In genomic region chr7:379456-380225, GRCh38 we compare ENCODE assay signal across 8 cellular contexts.
DNase-seq lines count a peak whose midpoint lies in the region; ATAC-seq, FAIRE-seq and TF ChIP-seq lines count a peak whose summit lies in the region.

No MANE protein-coding gene starts in this region.

- peaks cover 18 to 43% (median 25%) of the 10 kb centered on the region in 4 donors for H3K4me1 Mint-ChIP-seq in CD4-positive, alpha-beta memory T cell
- no peaks in the 10 kb centered on the region for H3K4me1 Mint-ChIP-seq in HFFc6 (ENCODE audit: low read depth)

- peak overlapping the region; percentile 99 for H2BK12ac ChIP-seq in neuronal stem cell (ENCODE audit: low read length)

- H3K9me3 ChIP-seq in CD4-positive, alpha-beta memory T cell (ENCODE audit: control insufficient read depth in 1 of 2, low read length in 2 of 2) = no peaks in the 10 kb centered on the region
- H3K9me3 ChIP-seq in neuronal stem cell (replicated peaks in 1 of 2; ENCODE audit: control insufficient read depth in 2 of 2, insufficient read depth in 1 of 2, low read depth in 1 of 2, low read length in 2 of 2) = peaks cover 0 to 3% of the 10 kb centered on the region in 2 donors

- POLR2A ChIA-PET in CD4-positive, alpha-beta memory T cell (lab: Charles Lee; ENCODE audit: partially characterized antibody) = interaction anchor here (2.8 kb wide), 1 partner anchor 28 kb away, joined by 13 read pairs; no protein-coding TSS in a partner anchor

- peak overlapping the region; percentile 46 for H4K91ac ChIP-seq in neuronal stem cell (ENCODE audit: low read depth, low read length, poor library complexity)

- ATAC-seq in Right ventricle myocardium superior (ENCODE audit: poor library complexity) = no peak

- H3K27me3 Mint-ChIP-seq in CD4-positive, alpha-beta memory T cell = peaks cover 0 to 1% of the 10 kb centered on the region in 2 donors
- H3K27me3 Mint-ChIP-seq in HFFc6 (ENCODE audit: insufficient read depth) = peaks cover 20% of the 10 kb centered on the region

- H3K4ac ChIP-seq in neuronal stem cell (ENCODE audit: low read length) = peak overlapping the region; percentile 98

- intact Hi-C loops in CD4-positive, alpha-beta memory T cell (cut with micrococcal nuclease) = no loop called here
- intact Hi-C loops in Right ventricle myocardium superior (cut with DNase I) = no loop called here

- peak overlapping the region; percentile 89 for H3K23ac ChIP-seq in neuronal stem cell (ENCODE audit: low read depth, low read length, poor library complexity)

- peak overlapping the region; percentile 82 for H2AFZ ChIP-seq in neuronal stem cell (ENCODE audit: low read length)

- H2AK5ac ChIP-seq in neuronal stem cell (ENCODE audit: low read depth, low read length) = peak overlapping the region; percentile 99

- peak overlapping the region; percentile 60 for H3K9ac ChIP-seq in neuronal stem cell (ENCODE audit: low read depth, low read length, poor library complexity)

- H3K18ac ChIP-seq in neuronal stem cell (ENCODE audit: low read length) = peak overlapping the region; percentile 98

- peaks cover 2% of the 10 kb centered on the region for H3K79me1 ChIP-seq in neuronal stem cell (ENCODE audit: low read depth, low read length)

- peak overlapping the region; percentile 100 for H2BK15ac ChIP-seq in neuronal stem cell (ENCODE audit: low read length)

- H2BK5ac ChIP-seq in neuronal stem cell (ENCODE audit: low read length) = peak overlapping the region; percentile 59

- H4K8ac ChIP-seq in neuronal stem cell (ENCODE audit: low read depth, low read length) = peak overlapping the region; percentile 65

- H3K4me2 ChIP-seq in neuronal stem cell (ENCODE audit: insufficient read depth, low read length, poor library complexity, severe bottlenecking) = peak overlapping the region; percentile 91

- peak overlapping the region in 6 of 8 donors; percentile 43 to 81 (median 69) for H3K4me3 Mint-ChIP-seq in CD4-positive, alpha-beta memory T cell
- no peak overlapping the region; the same call in 1 of the 2 replicates for H3K4me3 Mint-ChIP-seq in HFFc6

- peaks cover 1 to 13% of the 10 kb centered on the region in 2 donors for H3K36me3 Mint-ChIP-seq in CD4-positive, alpha-beta memory T cell
- no peaks in the 10 kb centered on the region; the same call in 1 of the 2 replicates for H3K36me3 Mint-ChIP-seq in HFFc6 (ENCODE audit: low read depth)

- FAIRE-seq in D721Med (lab: Jason Lieb, UNC) = no peak

- H2BK120ac ChIP-seq in neuronal stem cell (ENCODE audit: low read depth, low read length) = peak overlapping the region; percentile 81

- TF ChIP-seq CTCF in D721Med (IDR thresholded peaks at IDR 0.05; ENCODE audit: insufficient read depth, missing control alignments) (no peak), HFFc6 (IDR thresholded peaks at IDR 0.05) (no peak)

- no peaks in the 10 kb centered on the region for H3K36me3 ChIP-seq in CD4-positive, alpha-beta memory T cell (ENCODE audit: insufficient read depth, low read length)
- no peaks in the 10 kb centered on the region for H3K36me3 ChIP-seq in neuronal stem cell (replicated peaks in 1 of 2; ENCODE audit: control insufficient read depth in 2 of 2, insufficient read depth in 2 of 2, low read length in 2 of 2)

- no peak overlapping the region for H3K4me3 ChIP-seq in CD4-positive, alpha-beta memory T cell (ENCODE audit: low read length in 2 of 2)
- peak overlapping the region in 1 of 2 donors; percentile 30 for H3K4me3 ChIP-seq in neuronal stem cell (ENCODE audit: low read length in 2 of 2)

- peak overlapping the region in 4 of 7 donors; percentile 61 to 91 (median 78) for H3K27ac Mint-ChIP-seq in CD4-positive, alpha-beta memory T cell
- no peak overlapping the region for H3K27ac Mint-ChIP-seq in HFFc6

- H3K9me3 Mint-ChIP-seq in CD4-positive, alpha-beta memory T cell = peaks cover 2 to 22% (median 14%) of the 10 kb centered on the region in 8 donors
- peaks cover 13% of the 10 kb centered on the region for H3K9me3 Mint-ChIP-seq in HFFc6

- WGBS in neuronal stem cell (ENCODE audit: extremely low coverage in 2 of 2, insufficient read length in 2 of 2, insufficient replicate concordance in 1 of 2), 2 donors = no CpG with 5 or more reads among the region's 51 CpGs

- DNase-seq in CD4-positive, alpha-beta memory T cell = peak in 1 of 5 donors; percentile 45
- DNase-seq in M059J (ENCODE audit: low read depth) (peak; percentile 3), Right ventricle myocardium superior (peak; percentile 41), neuronal stem cell (ENCODE audit: low spot score) (no peak), GOT3 (lab: John Stamatoyannopoulos, UW) (no peak), D721Med (ENCODE audit: insufficient read length, low spot score) (no peak), HFFc6 (no peak)
- DNase-seq in central memory CD4-positive, alpha-beta T cell = no peak

- H3K27ac ChIP-seq in CD4-positive, alpha-beta memory T cell (ENCODE audit: low read depth, low read length) = no peak overlapping the region
- H3K27ac ChIP-seq in neuronal stem cell (replicated peaks; ENCODE audit: low read length) = no peak overlapping the region

- peaks cover 24% of the 10 kb centered on the region for H3K4me1 ChIP-seq in CD4-positive, alpha-beta memory T cell (ENCODE audit: insufficient read depth, low read length)
- peaks cover 9 to 30% of the 10 kb centered on the region in 2 donors for H3K4me1 ChIP-seq in neuronal stem cell (ENCODE audit: control insufficient read depth in 2 of 2, insufficient read depth in 1 of 2, low read depth in 1 of 2, low read length in 2 of 2)

- peak overlapping the region; percentile 98 for H3K14ac ChIP-seq in neuronal stem cell (ENCODE audit: low read length)

- CTCF ChIA-PET in CD4-positive, alpha-beta memory T cell (lab: Charles Lee; ENCODE audit: partially characterized antibody) = no interaction called here

- no peaks in the 10 kb centered on the region for H3K27me3 ChIP-seq in CD4-positive, alpha-beta memory T cell (ENCODE audit: insufficient read depth, low read length)
- peaks cover 0 to 41% (median 0%) of the 10 kb centered on the region in 3 experiments for H3K27me3 ChIP-seq in neuronal stem cell (ENCODE audit: control insufficient read depth in 3 of 3, insufficient read depth in 3 of 3, low read depth in 1 of 3, low read length in 3 of 3)

Comparison
In these comparisons a context has a peak if more than half of its experiments do, and no peak if none do; other contexts are left out.
1. DNase-seq: peak in M059J (single experiment) and Right ventricle myocardium superior (single experiment); none in neuronal stem cell (single experiment), central memory CD4-positive, alpha-beta T cell (single experiment), GOT3 (single experiment), D721Med (single experiment) and HFFc6 (single experiment).